1 cellular context compared by ENCODE assay signal in genomic region chr15:88621789-88622604, GRCh38.
TF ChIP-seq lines count a peak whose summit lies in the region.

No MANE protein-coding gene starts in this region.

TF ChIP-seq in H1, 55 proteins besides CTCF, POLR2A, EP300 and RAD21 (continued from another document):
- TF ChIP-seq SAP30 (IDR thresholded peaks at IDR 0.05; ENCODE audit: insufficient read depth, insufficient replicate concordance, low read length) (peak; percentile 70), RFX5 (IDR thresholded peaks at IDR 0.05; ENCODE audit: borderline replicate concordance, low read depth, low read length) (no peak), SIX5 (IDR thresholded peaks at IDR 0.05; ENCODE audit: low read depth, low read length) (no peak), CBX8 (IDR thresholded peaks at IDR 0.05; ENCODE audit: borderline replicate concordance, low read depth, low read length) (no peak), RBBP5 (IDR thresholded peaks at IDR 0.05; ENCODE audit: borderline replicate concordance, low read depth, low read length) (no peak), POU5F1 (IDR thresholded peaks at IDR 0.05; ENCODE audit: low read depth, low read length) (no peak), SP1 (IDR thresholded peaks at IDR 0.05; ENCODE audit: low read depth, low read length) (no peak), ZNF274 (IDR thresholded peaks at IDR 0.05; ENCODE audit: borderline replicate concordance, extremely low read depth, low read length) (no peak), BCL11A (IDR thresholded peaks at IDR 0.05; ENCODE audit: low read depth in 2 of 2, low read length in 2 of 2) (no peak)
